In genomic region chr16:14128097-14128496, GRCh38 we compare ENCODE assay signal across 1 cellular context.
TF ChIP-seq lines count a peak whose summit lies in the region.

No MANE protein-coding gene starts in this region.

TF ChIP-seq in K562, 482 proteins besides CTCF, POLR2A, EP300 and RAD21 (continues in another document):
- TF ChIP-seq ZFPM2 (CRISPR knock-in tag; IDR thresholded peaks at IDR 0.05) (0 out of 2 replicates have a peak, but pooled peaks have one; percentile 49), ZNF311 (CRISPR knock-in tag; IDR thresholded peaks at IDR 0.05) (0 out of 2 replicates have a peak, but pooled peaks have one; percentile 16), FOXM1 (IDR thresholded peaks at IDR 0.05; ENCODE audit: low read depth) (peak; percentile 71; the same call in 1 of the 2 replicates), FOXM1 (CRISPR knock-in tag; IDR thresholded peaks at IDR 0.05; ENCODE audit: low read depth) (no peak), ARID1B (IDR thresholded peaks at IDR 0.05) (0 out of 2 replicates have a peak, but pooled peaks have one; percentile 48), L3MBTL2 (IDR thresholded peaks at IDR 0.05) (peak; percentile 40; the same call in 1 of the 2 replicates), ZNF197 (CRISPR knock-in tag; IDR thresholded peaks at IDR 0.05; ENCODE audit: low read depth) (no peak), DPF2 (IDR thresholded peaks at IDR 0.05) (peak; percentile 64; the same call in 1 of the 2 replicates), NR2C1 (IDR thresholded peaks at IDR 0.05) (peak; percentile 65; the same call in 1 of the 2 replicates), NR2C1 (tag; IDR thresholded peaks at IDR 0.05) (peak; percentile 87), MCM5 (IDR thresholded peaks at IDR 0.05; ENCODE audit: low read depth) (no peak), CCNT2 (IDR thresholded peaks at IDR 0.05; ENCODE audit: borderline replicate concordance, extremely low read depth, insufficient read length, low read depth, low read length) (peak; percentile 24), CXXC5 (CRISPR knock-in tag; IDR thresholded peaks at IDR 0.05) (peak; percentile 68; the same call in 1 of the 2 replicates), RBM39 (optimal IDR thresholded peaks at IDR 0.05; ENCODE audit: low read depth, low read length) (peak; percentile 52), ZBTB5 (IDR thresholded peaks at IDR 0.05) (no peak), MAZ (CRISPR knock-in tag; conservative IDR thresholded peaks at IDR 0.05 in 1 of 2, IDR thresholded peaks at IDR 0.05 in 1 of 2) (peak in 1 of 2 experiments; percentile 56; a peak in 2 of 4 replicates), ZNF589 (CRISPR knock-in tag; IDR thresholded peaks at IDR 0.05; ENCODE audit: low read depth) (0 out of 2 replicates have a peak, but pooled peaks have one; percentile 24), CC2D1A (IDR thresholded peaks at IDR 0.05) (0 out of 2 replicates have a peak, but pooled peaks have one; percentile 19), HDAC2 (IDR thresholded peaks at IDR 0.05) (peak; percentile 52; the same call in 1 of the 2 replicates), SMARCA4 (IDR thresholded peaks at IDR 0.05) (peak; percentile 67), NR2C2 (CRISPR knock-in tag; IDR thresholded peaks at IDR 0.05) (no peak), NR2C2 (tag; IDR thresholded peaks at IDR 0.05) (peak; percentile 86), KDM2B (CRISPR knock-in tag; IDR thresholded peaks at IDR 0.05) (0 out of 2 replicates have a peak, but pooled peaks have one; percentile 41), KDM1A (IDR thresholded peaks at IDR 0.05) (no peak), ZNF24 (IDR thresholded peaks at IDR 0.05) (0 out of 2 replicates have a peak, but pooled peaks have one; percentile 50), ATF7 (IDR thresholded peaks at IDR 0.05) (peak; percentile 66), SMAD4 (CRISPR knock-in tag; conservative IDR thresholded peaks at IDR 0.05) (peak; percentile 71; the same call in 1 of the 2 replicates), EP400 (IDR thresholded peaks at IDR 0.05) (peak; percentile 37; the same call in 1 of the 2 replicates), ID3 (CRISPR knock-in tag; IDR thresholded peaks at IDR 0.05) (no peak), ID3 (tag; IDR thresholded peaks at IDR 0.05) (peak; percentile 63; the same call in 1 of the 2 replicates), JUND (IDR thresholded peaks at IDR 0.05; ENCODE audit: borderline replicate concordance, low read depth, low read length) (peak; percentile 16; the same call in 1 of the 2 replicates), JUND (tag; IDR thresholded peaks at IDR 0.05; ENCODE audit: borderline replicate concordance, low read depth, low read length) (no peak), CREM (IDR thresholded peaks at IDR 0.05; ENCODE audit: low read depth) (0 out of 2 replicates have a peak, but pooled peaks have one; percentile 25), SPI1 (IDR thresholded peaks at IDR 0.05; ENCODE audit: borderline replicate concordance, low read depth, low read length) (peak; percentile 65; the same call in 1 of the 2 replicates), NRF1 (conservative IDR thresholded peaks at IDR 0.05 in 1 of 2, IDR thresholded peaks at IDR 0.05 in 1 of 2) (0 out of 4 replicates have a peak, but pooled peaks of 1 of the 2 experiments have one; percentile 17), HMBOX1 (IDR thresholded peaks at IDR 0.05) (peak; percentile 73; the same call in 1 of the 2 replicates), HDAC8 (tag; IDR thresholded peaks at IDR 0.05) (0 out of 2 replicates have a peak, but pooled peaks have one; percentile 35), MYBL2 (IDR thresholded peaks at IDR 0.05; ENCODE audit: low read depth) (peak; percentile 82), MYBL2 (CRISPR knock-in tag; IDR thresholded peaks at IDR 0.05; ENCODE audit: borderline replicate concordance) (no peak), STAT5B (CRISPR knock-in tag; IDR thresholded peaks at IDR 0.05) (no peak), CHAMP1 (IDR thresholded peaks at IDR 0.05) (peak; percentile 32; the same call in 1 of the 2 replicates), ZNF766 (CRISPR knock-in tag; conservative IDR thresholded peaks at IDR 0.05) (peak; percentile 99), PATZ1 (CRISPR knock-in tag; IDR thresholded peaks at IDR 0.05; ENCODE audit: borderline replicate concordance) (0 out of 2 replicates have a peak, but pooled peaks have one; percentile 18), ARID3A (IDR thresholded peaks at IDR 0.05; ENCODE audit: borderline replicate concordance, low read depth, low read length) (no peak), NBN (IDR thresholded peaks at IDR 0.05; ENCODE audit: low read depth) (peak; percentile 34; the same call in 1 of the 2 replicates), NFRKB (IDR thresholded peaks at IDR 0.05; ENCODE audit: low read depth) (peak; percentile 51; the same call in 1 of the 2 replicates), BMI1 (IDR thresholded peaks at IDR 0.05; ENCODE audit: low read length) (no peak), MEIS2 (IDR thresholded peaks at IDR 0.05; ENCODE audit: partially characterized antibody) (peak; percentile 16), MTA1 (IDR thresholded peaks at IDR 0.05; ENCODE audit: borderline replicate concordance) (peak; percentile 54; the same call in 1 of the 2 replicates), TEAD2 (tag; IDR thresholded peaks at IDR 0.05) (0 out of 2 replicates have a peak, but pooled peaks have one; percentile 50), CLOCK (CRISPR knock-in tag; IDR thresholded peaks at IDR 0.05; ENCODE audit: borderline replicate concordance) (no peak), LEF1 (IDR thresholded peaks at IDR 0.05) (peak; percentile 80; the same call in 1 of the 2 replicates)
